In genomic region chr5:174317261-174317894, GRCh38 we compare ENCODE assay signal across 1 cellular context.
TF ChIP-seq lines count a peak whose summit lies in the region.

No MANE protein-coding gene starts in this region.

TF ChIP-seq in GM23338, 12 proteins besides CTCF, POLR2A, EP300 and RAD21 (continued from another document):
- TF ChIP-seq ZNF462 (CRISPR knock-in tag; IDR thresholded peaks at IDR 0.05) (no peak), STAT1 (IDR thresholded peaks at IDR 0.05; ENCODE audit: unreplicated experiment) (no peak)
